In genomic region chr16:2682209-2683021, GRCh38 we compare ENCODE assay signal across 8 cellular contexts. TPM values are rescaled to one million over a fixed set of nuclear protein-coding genes. Genes with fewer than 3 reads are reported as not detected.
DNase-seq lines count a peak whose midpoint lies in the region; ATAC-seq lines count a peak whose summit lies in the region.

TSS of gene KCTD5 (plus strand) at chr16:2682523. CDS start at chr16:2682549, 26 bp downstream.

- peak within 1 kb of the TSS; percentile 96 to 97 (median 96) for H3K4me3 Mint-ChIP-seq in naive B cell
- peak within 1 kb of the TSS; percentile 96 for H3K4me3 Mint-ChIP-seq in stimulated activated effector memory CD8-positive, alpha-beta T cell treated with anti-CD3 and anti-CD28 coated beads, Interleukin-12 subunit alpha, Interleukin-12 subunit beta, amount 100 ng/mL, for 72 hours

- no peaks in the 10 kb centered on the region for H3K36me3 Mint-ChIP-seq in naive B cell
- H3K36me3 Mint-ChIP-seq in stimulated activated effector memory CD8-positive, alpha-beta T cell treated with anti-CD3 and anti-CD28 coated beads, Interleukin-12 subunit alpha, Interleukin-12 subunit beta, amount 100 ng/mL, for 72 hours = peaks cover 9% of the 10 kb centered on the region

- DNase-seq in DMS53 treated with DMSO at 0.1 percent for 48 hours (lab: John Stamatoyannopoulos, UW; ENCODE audit: unreplicated experiment) (peak; percentile 78), LHCN-M2 (ENCODE audit: low read depth) (peak; percentile 94), RPMI8226 (peak; percentile 99), fibroblast of gingiva (ENCODE audit: low read depth) (peak; percentile 95), naive B cell (peak; percentile 94)
- DNase-seq in activated T-helper 1 cell treated with anti-CD3 and anti-CD28 coated beads, Interleukin-2, amount 50 U/mL, for 16 hours (ENCODE audit: low read depth in 1 of 2, low spot score in 1 of 2) = peak; percentile 90 to 95
- peak; percentile 94 to 98 for DNase-seq in stimulated activated effector memory CD8-positive, alpha-beta T cell treated with anti-CD3 and anti-CD28 coated beads, Interleukin-12 subunit alpha, Interleukin-12 subunit beta, amount 100 ng/mL, for 72 hours (ENCODE audit: low spot score in 2 of 2)

- H3K4me1 Mint-ChIP-seq in naive B cell = peaks cover 12 to 35% (median 13%) of the 10 kb centered on the region in 3 donors
- peaks cover 14% of the 10 kb centered on the region for H3K4me1 Mint-ChIP-seq in stimulated activated effector memory CD8-positive, alpha-beta T cell treated with anti-CD3 and anti-CD28 coated beads, Interleukin-12 subunit alpha, Interleukin-12 subunit beta, amount 100 ng/mL, for 72 hours

- ATAC-seq in GM21825 (IDR thresholded peaks at IDR 0.05; ENCODE audit: unreplicated experiment) = peak; percentile 59
- peak; percentile 80 to 85 for ATAC-seq in naive B cell (ENCODE audit: low read depth in 2 of 2)
- peak; percentile 94 for ATAC-seq in stimulated activated effector memory CD8-positive, alpha-beta T cell treated with anti-CD3 and anti-CD28 coated beads, Interleukin-12 subunit alpha, Interleukin-12 subunit beta, amount 100 ng/mL, for 72 hours

- no peaks in the 10 kb centered on the region for H3K27me3 Mint-ChIP-seq in naive B cell

- H3K9me3 Mint-ChIP-seq in naive B cell = no peaks in the 10 kb centered on the region
- no peaks in the 10 kb centered on the region for H3K9me3 Mint-ChIP-seq in stimulated activated effector memory CD8-positive, alpha-beta T cell treated with anti-CD3 and anti-CD28 coated beads, Interleukin-12 subunit alpha, Interleukin-12 subunit beta, amount 100 ng/mL, for 72 hours

- peak within 1 kb of the TSS; percentile 61 to 98 (median 96) for H3K27ac Mint-ChIP-seq in naive B cell
- peak within 1 kb of the TSS; percentile 96 for H3K27ac Mint-ChIP-seq in stimulated activated effector memory CD8-positive, alpha-beta T cell treated with anti-CD3 and anti-CD28 coated beads, Interleukin-12 subunit alpha, Interleukin-12 subunit beta, amount 100 ng/mL, for 72 hours

RNA-seq across cellular contexts. Expression of gene KCTD5, which starts in this region (rescaled TPM):
- total RNA-seq in LHCN-M2 (2014; rRNA removed) = 39.8 and 40.9 TPM in 2 replicates
- polyA plus RNA-seq in LHCN-M2 (2012) = 28.7 TPM
- polyA plus RNA-seq in naive B cell (ENCODE audit: low read depth in 6 of 6) = 10 to 100 TPM; 18.3 to 27.5 (median 22.3) TPM

Comparison
In these comparisons a context has a peak if more than half of its experiments do, and no peak if none do; other contexts are left out.
1. Peak in every context shown above with its lines: DNase-seq and ATAC-seq.